ENCODE assay signal across 20 cellular contexts in the genomic region with DNA sequence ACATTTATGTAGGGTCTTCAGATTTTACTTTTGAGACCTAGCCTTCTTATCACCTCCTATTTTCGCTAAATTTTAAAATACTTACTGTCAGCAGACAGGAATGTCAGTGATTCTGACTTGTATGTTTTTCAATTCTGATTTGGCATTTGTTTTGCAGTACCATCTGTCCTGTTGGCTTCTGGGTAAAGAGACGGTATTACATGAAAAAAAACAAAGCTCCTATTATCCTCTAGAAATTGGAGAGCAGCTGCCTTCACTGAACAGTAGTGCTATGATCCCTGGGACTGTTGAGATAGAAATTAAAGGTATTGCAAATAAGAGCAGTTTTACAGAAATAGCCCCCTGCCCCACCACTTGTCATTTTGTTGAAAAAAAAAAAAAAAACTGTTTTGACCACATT. TPM values are rescaled to one million over a fixed set of nuclear protein-coding genes. Genes with fewer than 3 reads are reported as not detected.
DNase-seq lines count a peak whose midpoint lies in the region; ATAC-seq lines count a peak whose summit lies in the region.
"Had no signal": no experiment of that assay in that cellular context is flagged by ENCODE, and none has a peak within 500 bp of the region (broad histone marks: within the 10 kb centered on the region; RNA-seq: fewer than 3 reads in every experiment).

No MANE protein-coding gene starts in this region.

- ATAC-seq in stimulated activated naive CD8-positive, alpha-beta T cell treated with anti-CD3 and anti-CD28 coated beads, Interleukin-15, amount 100 ng/mL, for 72 hours = no peak
- no peak for ATAC-seq in activated T-cell treated with anti-CD3 and anti-CD28 coated beads, Interleukin-2, amount 50 U/mL, for 72 hours (replicated peaks in 1 of 2)
- ATAC-seq: natural killer cell treated with Interleukin-12 subunit alpha and Interleukin-12 subunit beta and Interleukin-15 and Interleukin-18, amount 100 ng/mL, for 72 hours; T-cell had no signal

- H3K36me3 Mint-ChIP-seq in activated T-cell treated with anti-CD3 and anti-CD28 coated beads, Interleukin-2, amount 50 U/mL, for 72 hours (ENCODE audit: insufficient read depth in 2 of 2) = peaks cover 2 to 10% of the 10 kb centered on the region in 2 donors
- H3K36me3 Mint-ChIP-seq: natural killer cell treated with Interleukin-12 subunit alpha and Interleukin-12 subunit beta and Interleukin-15 and Interleukin-18, amount 100 ng/mL, for 72 hours had no signal

- no peaks in the 10 kb centered on the region for H3K9me3 Mint-ChIP-seq in stimulated activated naive CD8-positive, alpha-beta T cell treated with anti-CD3 and anti-CD28 coated beads, Interleukin-15, amount 100 ng/mL, for 72 hours
- no peaks in the 10 kb centered on the region for H3K9me3 Mint-ChIP-seq in activated T-cell treated with anti-CD3 and anti-CD28 coated beads, Interleukin-2, amount 50 U/mL, for 72 hours
- H3K9me3 Mint-ChIP-seq: natural killer cell treated with Interleukin-12 subunit alpha and Interleukin-12 subunit beta and Interleukin-15 and Interleukin-18, amount 100 ng/mL, for 72 hours; T-cell had no signal

- H3K27me3 Mint-ChIP-seq in stimulated activated naive CD8-positive, alpha-beta T cell treated with anti-CD3 and anti-CD28 coated beads, Interleukin-15, amount 100 ng/mL, for 72 hours = no peaks in the 10 kb centered on the region
- no peaks in the 10 kb centered on the region for H3K27me3 Mint-ChIP-seq in activated T-cell treated with anti-CD3 and anti-CD28 coated beads, Interleukin-2, amount 50 U/mL, for 72 hours (ENCODE audit: low read depth)
- H3K27me3 Mint-ChIP-seq: natural killer cell treated with Interleukin-12 subunit alpha and Interleukin-12 subunit beta and Interleukin-15 and Interleukin-18, amount 100 ng/mL, for 72 hours; T-cell had no signal

- no peak overlapping the region for H3K4me3 Mint-ChIP-seq in stimulated activated naive CD8-positive, alpha-beta T cell treated with anti-CD3 and anti-CD28 coated beads, Interleukin-15, amount 100 ng/mL, for 72 hours
- H3K4me3 Mint-ChIP-seq in activated T-cell treated with anti-CD3 and anti-CD28 coated beads, Interleukin-2, amount 50 U/mL, for 72 hours = no peak overlapping the region
- H3K4me3 Mint-ChIP-seq: natural killer cell treated with Interleukin-12 subunit alpha and Interleukin-12 subunit beta and Interleukin-15 and Interleukin-18, amount 100 ng/mL, for 72 hours; T-cell had no signal

- peak; percentile 81 for DNase-seq in NCI-H1694 (lab: John Stamatoyannopoulos, UW)
- DNase-seq in NCI-H446 treated with DMSO at 0.1 percent for 48 hours (lab: John Stamatoyannopoulos, UW) = peak; percentile 87
- DNase-seq in cerebellar nuclear complex (lab: John Stamatoyannopoulos, UW) = peak; percentile 51 to 95
- DNase-seq in myocyte (ENCODE audit: low read depth) = peak; percentile 41
- DNase-seq in OCI-M2 (lab: John Stamatoyannopoulos, UW; ENCODE audit: unreplicated experiment) = no peak
- no peak for DNase-seq in NCI-H1436 treated with DMSO at 0.1 percent for 48 hours (lab: John Stamatoyannopoulos, UW)
- no peak for DNase-seq in stimulated activated naive CD8-positive, alpha-beta T cell treated with anti-CD3 and anti-CD28 coated beads, Interleukin-15, amount 100 ng/mL, for 72 hours
- DNase-seq in activated T-cell treated with anti-CD3 and anti-CD28 coated beads, Interleukin-2, amount 50 U/mL, for 72 hours = no peak
- DNase-seq: activated CD4-positive, alpha-beta T cell treated with anti-CD3 and anti-CD28 coated beads, Interleukin-2, amount 50 U/mL, for 4 hours; activated gamma-delta T cell treated with Interleukin-2 at 50 U/mL for 16 hours; AML-193; aorta; colonic mucosa; COR-L47; islet precursor cell; KBM-7; posterior cingulate gyrus; stimulated activated CD4-positive, alpha-beta T cell treated with anti-CD3 and anti-CD28 coated beads, Interleukin-2, amount 100 ng/mL, for 24 hours; T-cell had no signal

- peaks cover 28% of the 10 kb centered on the region for H3K4me1 Mint-ChIP-seq in stimulated activated naive CD8-positive, alpha-beta T cell treated with anti-CD3 and anti-CD28 coated beads, Interleukin-15, amount 100 ng/mL, for 72 hours
- H3K4me1 Mint-ChIP-seq in activated T-cell treated with anti-CD3 and anti-CD28 coated beads, Interleukin-2, amount 50 U/mL, for 72 hours (ENCODE audit: low read depth) = peaks cover 36% of the 10 kb centered on the region

- no peak overlapping the region for H3K27ac Mint-ChIP-seq in stimulated activated naive CD8-positive, alpha-beta T cell treated with anti-CD3 and anti-CD28 coated beads, Interleukin-15, amount 100 ng/mL, for 72 hours
- no peak overlapping the region for H3K27ac Mint-ChIP-seq in activated T-cell treated with anti-CD3 and anti-CD28 coated beads, Interleukin-2, amount 50 U/mL, for 72 hours
- H3K27ac Mint-ChIP-seq: natural killer cell treated with Interleukin-12 subunit alpha and Interleukin-12 subunit beta and Interleukin-15 and Interleukin-18, amount 100 ng/mL, for 72 hours; T-cell had no signal

RNA-seq across cellular contexts. Expression of a gene that starts 8.4 kb away (rescaled TPM):
- 47.9 and 57.1 TPM in 2 replicates for total RNA-seq in myocyte
- polyA plus RNA-seq in myocyte (2012) = 18.7 TPM
- 10 to 100 TPM; 36.8 to 40.2 TPM for total RNA-seq in activated T-cell treated with anti-CD3 and anti-CD28 coated beads, Interleukin-2, amount 50 U/mL, for 72 hours

RNA-seq across cellular contexts. Expression of a gene that starts 20.8 kb away (rescaled TPM):
- 11.2 and 11.3 TPM in 2 replicates for total RNA-seq in myocyte
- polyA plus RNA-seq in myocyte (2012) = 8.3 TPM
- 10 to 100 TPM; 22.0 TPM for total RNA-seq in activated T-cell treated with anti-CD3 and anti-CD28 coated beads, Interleukin-2, amount 50 U/mL, for 72 hours

Comparison
In these comparisons a context has a peak if more than half of its experiments do, and no peak if none do; other contexts are left out.
1. DNase-seq: peak in NCI-H1694 (single experiment), NCI-H446 treated with DMSO at 0.1 percent for 48 hours (single experiment), cerebellar nuclear complex (2 of 2) and myocyte (single experiment); none in OCI-M2 (single experiment), NCI-H1436 treated with DMSO at 0.1 percent for 48 hours (single experiment), stimulated activated naive CD8-positive, alpha-beta T cell treated with anti-CD3 and anti-CD28 coated beads, Interleukin-15, amount 100 ng/mL, for 72 hours (0 of 2) and activated T-cell treated with anti-CD3 and anti-CD28 coated beads, Interleukin-2, amount 50 U/mL, for 72 hours (0 of 2).